Comparison of ENCODE assay signal across 9 cellular contexts in genomic region chr9:98774746-98775145, GRCh38. TPM values are rescaled to one million over a fixed set of nuclear protein-coding genes. Genes with fewer than 3 reads are reported as not detected.
DNase-seq lines count a peak whose midpoint lies in the region; ATAC-seq and TF ChIP-seq lines count a peak whose summit lies in the region.
"Had no signal": no experiment of that assay in that cellular context is flagged by ENCODE, and none has a peak within 500 bp of the region (broad histone marks: within the 10 kb centered on the region; RNA-seq: fewer than 3 reads in every experiment).

No MANE protein-coding gene starts in this region.

- no peak overlapping the region for H3K4me3 Mint-ChIP-seq in MCF 10A (ENCODE audit: unreplicated experiment)

- H3K4me1 ChIP-seq in breast epithelium (no peaks in the 10 kb centered on the region), PC-9 (replicated peaks; ENCODE audit: insufficient read depth) (peaks cover 22% of the 10 kb centered on the region), esophagus muscularis mucosa (no peaks in the 10 kb centered on the region), ovary (ENCODE audit: insufficient read depth) (no peaks in the 10 kb centered on the region)

- no peak overlapping the region for H3K27ac ChIP-seq in breast epithelium
- H3K27ac ChIP-seq in PC-9 = peak overlapping the region; percentile 32
- no peak overlapping the region for H3K27ac ChIP-seq in esophagus muscularis mucosa (replicated peaks in 1 of 4)
- H3K27ac ChIP-seq in ovary = no peak overlapping the region
- H3K27ac ChIP-seq: epithelial cell of prostate had no signal

- 88% methylated on average over 9 of the region's 9 CpGs for WGBS in esophagus muscularis mucosa
- WGBS in ovary, 3 donors = 87 to 90% (median 88%) methylated on average over 9 of the region's 9 CpGs

- no peak overlapping the region for H3K27ac Mint-ChIP-seq in MCF 10A (ENCODE audit: low read depth, unreplicated experiment)

- H2AFZ ChIP-seq in PC-9 = no peak overlapping the region

- no peaks in the 10 kb centered on the region for H3K27me3 Mint-ChIP-seq in MCF 10A (ENCODE audit: insufficient read depth, unreplicated experiment)

- no peaks in the 10 kb centered on the region for H4K20me1 ChIP-seq in PC-9 (ENCODE audit: insufficient read depth)

- TF ChIP-seq POLR2A in breast epithelium (IDR thresholded peaks at IDR 0.05) (no peak), esophagus muscularis mucosa (IDR thresholded peaks at IDR 0.05; ENCODE audit: low read depth) (no peak), ovary (IDR thresholded peaks at IDR 0.05) (no peak)

- intact Hi-C loops in MCF 10A (cut with micrococcal nuclease) (no loop called here), breast epithelium (cut with DNase I; ENCODE audit: low total_unique reads) (no loop called here), PC-9 (cut with micrococcal nuclease; ENCODE audit: unreplicated experiment) (loop anchor here (5.0 kb wide), 1 partner anchor 457 kb away; no protein-coding TSS in a partner anchor), esophagus muscularis mucosa (cut with DNase I) (loop anchor here (2.0 kb wide), 1 partner anchor 458 kb away; no protein-coding TSS in a partner anchor), ovary (cut with DNase I) (loop anchor here in 2 of 4 donors (10.0 kb wide), 2 partner anchors 460 to 570 kb away; no protein-coding TSS in a partner anchor)

- peaks cover 13% of the 10 kb centered on the region for H3F3A ChIP-seq in PC-9 (ENCODE audit: insufficient read depth, low read depth)

- H3K4me3 ChIP-seq in breast epithelium = no peak overlapping the region
- no peak overlapping the region for H3K4me3 ChIP-seq in PC-9
- H3K4me3 ChIP-seq in esophagus muscularis mucosa = no peak overlapping the region
- H3K4me3 ChIP-seq in ovary = no peak overlapping the region

- H3K9me3 ChIP-seq in breast epithelium = no peaks in the 10 kb centered on the region
- H3K9me3 ChIP-seq in PC-9 (ENCODE audit: insufficient read depth, low read depth) = no peaks in the 10 kb centered on the region
- no peaks in the 10 kb centered on the region for H3K9me3 ChIP-seq in esophagus muscularis mucosa
- H3K9me3 ChIP-seq in ovary = no peaks in the 10 kb centered on the region

- BruUV-seq in MCF 10A (replicated peaks; lab: Mats Ljungman, UMichigan) (no TSS peak), PC-9 (replicated peaks; lab: Mats Ljungman, UMichigan) (no TSS peak)

- peak; percentile 61 for TF ChIP-seq CTCF in MCF 10A (IDR thresholded peaks at IDR 0.05; ENCODE audit: unreplicated experiment)
- no peak for TF ChIP-seq CTCF in breast epithelium (IDR thresholded peaks at IDR 0.05)
- peak; percentile 78 for TF ChIP-seq CTCF in PC-9 (conservative IDR thresholded peaks at IDR 0.05)
- peak in 1 of 3 experiments; percentile 40 for TF ChIP-seq CTCF in esophagus muscularis mucosa (IDR thresholded peaks at IDR 0.05)
- TF ChIP-seq CTCF in ovary (IDR thresholded peaks at IDR 0.05) = no peak

- no peak for ATAC-seq in stimulated activated naive CD8-positive, alpha-beta T cell treated with anti-CD3 and anti-CD28 coated beads, Interleukin-15, Interleukin-2, amounts not matched to agents 100 U/mL and 50 U/mL, for 24 hours
- ATAC-seq in GM18498 (IDR thresholded peaks at IDR 0.05; ENCODE audit: unreplicated experiment) = no peak

- CTCF ChIA-PET in MCF 10A (lab: Yijun Ruan, JAX) = interaction anchor here (0.7 to 7.0 kb wide), 34 partner anchors 8 to 855 kb away, joined by 3 to 103 read pairs (median 4); no protein-coding TSS in a partner anchor
- CTCF ChIA-PET in PC-9 (lab: Charles Lee) = interaction anchor here (0.5 to 2.2 kb wide), 3 partner anchors 9 to 483 kb away, joined by 3 to 7 read pairs (median 3); no protein-coding TSS in a partner anchor

- H3K79me2 ChIP-seq in PC-9 (ENCODE audit: low read depth) = no peaks in the 10 kb centered on the region

- no peaks in the 10 kb centered on the region for H3K27me3 ChIP-seq in breast epithelium
- H3K27me3 ChIP-seq in PC-9 (ENCODE audit: insufficient read depth, low read depth) = no peaks in the 10 kb centered on the region
- no peaks in the 10 kb centered on the region for H3K27me3 ChIP-seq in esophagus muscularis mucosa
- H3K27me3 ChIP-seq in ovary = no peaks in the 10 kb centered on the region

- TF ChIP-seq EP300 in esophagus muscularis mucosa (IDR thresholded peaks at IDR 0.05) = no peak
- no peak for TF ChIP-seq EP300 in ovary (IDR thresholded peaks at IDR 0.05)

- H3K4me1 Mint-ChIP-seq in MCF 10A (ENCODE audit: insufficient read depth, unreplicated experiment) = no peaks in the 10 kb centered on the region

- H3K4me2 ChIP-seq in PC-9 = peak overlapping the region; percentile 52; the same call in 1 of the 2 replicates

- no peaks in the 10 kb centered on the region for H3K9me2 ChIP-seq in PC-9 (ENCODE audit: insufficient read depth)

- POLR2A ChIA-PET in MCF 10A (lab: Yijun Ruan, JAX) (interaction anchor here (0.7 kb wide), 2 partner anchors 9 to 209 kb away, joined by 3 to 4 read pairs; no protein-coding TSS in a partner anchor), PC-9 (lab: Charles Lee; ENCODE audit: unreplicated experiment) (interaction anchor here (0.6 kb wide), 1 partner anchor 316 kb away, joined by 3 read pairs; no protein-coding TSS in a partner anchor)

- peak; percentile 28 for DNase-seq in MCF 10A (ENCODE audit: unreplicated experiment)
- DNase-seq in breast epithelium (ENCODE audit: low spot score in 2 of 2) = no peak
- DNase-seq in PC-9 = peak in 1 of 2 experiments; percentile 45
- DNase-seq in esophagus muscularis mucosa (ENCODE audit: extremely low spot score) = peak; percentile 68
- DNase-seq in stimulated activated naive CD8-positive, alpha-beta T cell treated with anti-CD3 and anti-CD28 coated beads, Interleukin-15, Interleukin-2, amounts not matched to agents 100 U/mL and 50 U/mL, for 24 hours = peak; percentile 48
- no peak for DNase-seq in NCI-H1048 (lab: John Stamatoyannopoulos, UW)
- no peak for DNase-seq in ovary

- H3K36me3 Mint-ChIP-seq in MCF 10A (ENCODE audit: insufficient read depth, unreplicated experiment) = peaks cover 18% of the 10 kb centered on the region

- H3K9me3 Mint-ChIP-seq in MCF 10A (ENCODE audit: unreplicated experiment) = no peaks in the 10 kb centered on the region

- H3K36me3 ChIP-seq in breast epithelium = no peaks in the 10 kb centered on the region
- H3K36me3 ChIP-seq in PC-9 (ENCODE audit: low read depth) = peaks cover 20% of the 10 kb centered on the region
- H3K36me3 ChIP-seq in esophagus muscularis mucosa = peaks cover 33 to 81% (median 50%) of the 10 kb centered on the region in 4 donors
- no peaks in the 10 kb centered on the region for H3K36me3 ChIP-seq in ovary

RNA-seq across cellular contexts. Expression of gene ANKS6, which starts 21.6 kb away (rescaled TPM):
- total RNA-seq in MCF 10A (2022) = 21.2 and 21.8 TPM in 2 replicates
- total RNA-seq in breast epithelium = 10 to 100 TPM in 2 of 3 donors, 1 to 10 TPM in 1; 5.6 to 23.3 (median 17.3) TPM
- total RNA-seq in PC-9 (2021) = 74.7 and 87.7 TPM in 2 replicates
- 10 to 100 TPM; 15.8 to 31.4 (median 23.6) TPM for total RNA-seq in esophagus muscularis mucosa
- 10 to 100 TPM; 11.8 to 29.3 (median 18.6) TPM for total RNA-seq in ovary
- 10 to 100 TPM in 1 of 2 donors, 1 to 10 TPM in 1; 7.4 to 12.9 TPM for polyA plus RNA-seq in ovary

RNA-seq across cellular contexts. Expression of gene GALNT12, which starts 32.7 kb away (rescaled TPM):
- total RNA-seq in MCF 10A (2022) = not detected in 2 replicates
- total RNA-seq in breast epithelium = 1 to 10 TPM; 2.6 to 6.6 (median 3.9) TPM
- total RNA-seq in PC-9 (2021) = 50.3 and 52.9 TPM in 2 replicates
- total RNA-seq in esophagus muscularis mucosa = 10 to 100 TPM; 12.4 to 22.4 (median 16.2) TPM
- 1 to 10 TPM in 5 of 7 donors, under 1 TPM in 2; 0.23 to 7.0 (median 1.4) TPM for total RNA-seq in ovary
- polyA plus RNA-seq in ovary = 1 to 10 TPM in 1 of 2 donors, under 1 TPM in 1; 0.51 to 3.5 TPM

Comparison
In these comparisons a context has a peak if more than half of its experiments do, and no peak if none do; other contexts are left out.
1. DNase-seq: peak in MCF 10A (single experiment), esophagus muscularis mucosa (single experiment) and stimulated activated naive CD8-positive, alpha-beta T cell treated with anti-CD3 and anti-CD28 coated beads, Interleukin-15, Interleukin-2, amounts not matched to agents 100 U/mL and 50 U/mL, for 24 hours (single experiment); none in breast epithelium (0 of 2), NCI-H1048 (single experiment) and ovary (0 of 5).
2. CTCF ChIP-seq: peak in MCF 10A (single experiment) and PC-9 (single experiment); none in breast epithelium (0 of 3) and ovary (0 of 3).
3. intact Hi-C loops: an anchor here in PC-9 (5.0 kb wide) and esophagus muscularis mucosa (2.0 kb wide); none called in MCF 10A and breast epithelium.